1 cellular context compared by ENCODE assay signal in the genomic region with DNA sequence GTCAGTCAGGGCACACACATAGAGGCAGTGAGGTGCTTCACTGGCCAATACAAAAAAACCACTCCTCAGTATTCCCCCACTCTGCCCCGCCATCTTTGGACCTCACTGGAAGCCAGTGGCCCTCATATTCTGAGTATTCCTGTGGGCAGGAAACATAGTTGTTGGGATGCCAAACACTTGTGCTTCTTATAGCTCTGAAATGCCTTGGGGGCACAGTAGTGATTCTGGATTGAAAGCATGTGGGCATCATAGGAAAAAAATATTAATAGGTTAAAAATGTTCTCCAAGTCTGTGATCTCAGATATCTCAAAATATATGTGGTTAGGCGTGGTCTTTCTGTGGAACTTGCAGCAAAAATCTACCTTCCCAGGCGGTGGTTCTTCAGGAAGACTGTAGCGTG.
TF ChIP-seq lines count a peak whose summit lies in the region.

No MANE protein-coding gene starts in this region.

TF ChIP-seq in IMR-90, 13 proteins besides CTCF, POLR2A, EP300 and RAD21 (continued from another document):
- TF ChIP-seq MXI1 (IDR thresholded peaks at IDR 0.05; ENCODE audit: borderline replicate concordance, low read depth, low read length) (no peak), MAFK (IDR thresholded peaks at IDR 0.05; ENCODE audit: low read depth, low read length) (no peak), MAZ (IDR thresholded peaks at IDR 0.05; ENCODE audit: borderline replicate concordance, low read depth, low read length) (no peak), RFX5 (IDR thresholded peaks at IDR 0.05; ENCODE audit: low read depth, low read length) (no peak), FOS (IDR thresholded peaks at IDR 0.05; ENCODE audit: low read depth, low read length) (no peak), CHD1 (IDR thresholded peaks at IDR 0.05; ENCODE audit: low read depth, low read length) (no peak), CEBPB (IDR thresholded peaks at IDR 0.05; ENCODE audit: low read depth, low read length) (no peak), RCOR1 (IDR thresholded peaks at IDR 0.05; ENCODE audit: insufficient replicate concordance, low read length) (no peak), SMC3 (IDR thresholded peaks at IDR 0.05; ENCODE audit: low read depth, low read length) (no peak), NFE2L2 (IDR thresholded peaks at IDR 0.05; ENCODE audit: low read depth, low read length) (no peak)
- TF ChIP-seq, protein P1, sequence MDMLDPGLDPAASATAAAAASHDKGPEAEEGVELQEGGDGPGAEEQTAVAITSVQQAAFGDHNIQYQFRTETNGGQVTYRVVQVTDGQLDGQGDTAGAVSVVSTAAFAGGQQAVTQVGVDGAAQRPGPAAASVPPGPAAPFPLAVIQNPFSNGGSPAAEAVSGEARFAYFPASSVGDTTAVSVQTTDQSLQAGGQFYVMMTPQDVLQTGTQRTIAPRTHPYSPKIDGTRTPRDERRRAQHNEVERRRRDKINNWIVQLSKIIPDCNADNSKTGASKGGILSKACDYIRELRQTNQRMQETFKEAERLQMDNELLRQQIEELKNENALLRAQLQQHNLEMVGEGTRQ (IDR thresholded peaks at IDR 0.05; ENCODE audit: low read depth, low read length) = no peak
- TF ChIP-seq, protein P2, sequence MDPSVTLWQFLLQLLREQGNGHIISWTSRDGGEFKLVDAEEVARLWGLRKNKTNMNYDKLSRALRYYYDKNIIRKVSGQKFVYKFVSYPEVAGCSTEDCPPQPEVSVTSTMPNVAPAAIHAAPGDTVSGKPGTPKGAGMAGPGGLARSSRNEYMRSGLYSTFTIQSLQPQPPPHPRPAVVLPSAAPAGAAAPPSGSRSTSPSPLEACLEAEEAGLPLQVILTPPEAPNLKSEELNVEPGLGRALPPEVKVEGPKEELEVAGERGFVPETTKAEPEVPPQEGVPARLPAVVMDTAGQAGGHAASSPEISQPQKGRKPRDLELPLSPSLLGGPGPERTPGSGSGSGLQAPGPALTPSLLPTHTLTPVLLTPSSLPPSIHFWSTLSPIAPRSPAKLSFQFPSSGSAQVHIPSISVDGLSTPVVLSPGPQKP (IDR thresholded peaks at IDR 0.05; ENCODE audit: borderline replicate concordance, low read depth, low read length) = no peak
